In genomic region chr9:110128664-110129329, GRCh38 we compare ENCODE assay signal across 8 cellular contexts.
DNase-seq lines count a peak whose midpoint lies in the region; ATAC-seq lines count a peak whose summit lies in the region.

No MANE protein-coding gene starts in this region.

- peaks cover 0 to 3% of the 10 kb centered on the region in 2 donors for H3K9me3 Mint-ChIP-seq in stimulated activated naive B cell treated with anti-CD40 and anti-IgM and Interleukin-4, amounts not matched to agents 10 μg/mL and 1 μg/mL and 100 μg/mL, for 72 hours

- H3K9me3 ChIP-seq in duodenal mucosa (ENCODE audit: control insufficient read depth in 1 of 2, low read length in 2 of 2), result no peaks in the 10 kb centered on the region

- peaks cover 70 to 76% of the 10 kb centered on the region in 2 donors for H3K36me3 Mint-ChIP-seq in stimulated activated naive B cell treated with anti-CD40 and anti-IgM and Interleukin-4, amounts not matched to agents 10 μg/mL and 1 μg/mL and 100 μg/mL, for 72 hours

- H3K27me3 Mint-ChIP-seq in stimulated activated naive B cell treated with anti-CD40 and anti-IgM and Interleukin-4, amounts not matched to agents 10 μg/mL and 1 μg/mL and 100 μg/mL, for 72 hours, result no peaks in the 10 kb centered on the region

- peak overlapping the region; percentile 3 to 20 for H3K9ac ChIP-seq in duodenal mucosa (ENCODE audit: low read depth in 1 of 2, low read length in 2 of 2)

- peaks cover 43 to 45% of the 10 kb centered on the region in 2 donors for H3K4me1 ChIP-seq in duodenal mucosa (ENCODE audit: control insufficient read depth in 1 of 2, insufficient read depth in 2 of 2, low read length in 2 of 2)

- H3K4me3 ChIP-seq in duodenal mucosa (ENCODE audit: low read depth in 1 of 2, low read length in 2 of 2) (peak overlapping the region; percentile 12 to 15), H7 (ENCODE audit: insufficient read depth, low read depth, low read length) (no peak overlapping the region)

- H3K27me3 ChIP-seq in duodenal mucosa (ENCODE audit: control insufficient read depth in 1 of 2, insufficient read depth in 2 of 2, low read length in 2 of 2) (no peaks in the 10 kb centered on the region), H7 (ENCODE audit: control insufficient read depth, insufficient read depth, low read length) (no peaks in the 10 kb centered on the region)

- H3K36me3 ChIP-seq in duodenal mucosa (ENCODE audit: control insufficient read depth in 1 of 2, insufficient read depth in 2 of 2, low read length in 2 of 2) (no peaks in the 10 kb centered on the region), H7 (replicated peaks; ENCODE audit: control insufficient read depth, insufficient read depth, low read length) (no peaks in the 10 kb centered on the region)

- peaks cover 74 to 100% of the 10 kb centered on the region in 2 donors for H3K4me1 Mint-ChIP-seq in stimulated activated naive B cell treated with anti-CD40 and anti-IgM and Interleukin-4, amounts not matched to agents 10 μg/mL and 1 μg/mL and 100 μg/mL, for 72 hours

- H3K27ac Mint-ChIP-seq in stimulated activated naive B cell treated with anti-CD40 and anti-IgM and Interleukin-4, amounts not matched to agents 10 μg/mL and 1 μg/mL and 100 μg/mL, for 72 hours, result peak overlapping the region; percentile 90

- H3K27ac ChIP-seq in duodenal mucosa (ENCODE audit: low read depth, low read length), result peak overlapping the region; percentile 30

- peak; percentile 48 for DNase-seq in stimulated activated naive B cell treated with anti-CD40 and anti-IgM and Interleukin-4, amounts not matched to agents 10 μg/mL and 1 μg/mL and 100 μg/mL, for 72 hours
- DNase-seq in H7 (no peak), hypothalamus (lab: John Stamatoyannopoulos, UW) (no peak), SK-N-DZ (ENCODE audit: low spot score) (no peak), OCI-M1 (lab: John Stamatoyannopoulos, UW) (no peak)

- peak; percentile 71 for ATAC-seq in GM19324 (IDR thresholded peaks at IDR 0.05; ENCODE audit: low FRiP score, unreplicated experiment)
- ATAC-seq in HG03060 (IDR thresholded peaks at IDR 0.05; ENCODE audit: low read depth, unreplicated experiment), result peak; percentile 65
- ATAC-seq in stimulated activated naive B cell treated with anti-CD40 and anti-IgM and Interleukin-4, amounts not matched to agents 10 μg/mL and 1 μg/mL and 100 μg/mL, for 72 hours (replicated peaks), result peak; percentile 79

- peak overlapping the region; percentile 64 to 70 for H3K4me3 Mint-ChIP-seq in stimulated activated naive B cell treated with anti-CD40 and anti-IgM and Interleukin-4, amounts not matched to agents 10 μg/mL and 1 μg/mL and 100 μg/mL, for 72 hours
